Comparison of ENCODE assay signal across 8 cellular contexts in genomic region chr19:46788101-46788967, GRCh38. TPM values are rescaled to one million over a fixed set of nuclear protein-coding genes. Genes with fewer than 3 reads are reported as not detected.
DNase-seq lines count a peak whose midpoint lies in the region; ATAC-seq and TF ChIP-seq lines count a peak whose summit lies in the region.

Gene SLC1A5, minus strand, starts transcription at chr19:46788594. Its CDS starts 629 bp downstream, at chr19:46787965.

- H3K4me3 ChIP-seq in kidney epithelial cell (ENCODE audit: low read depth, low read length): peak within 1 kb of the TSS; percentile 72

- H3K36me3 Mint-ChIP-seq in central memory CD8-positive, alpha-beta T cell (ENCODE audit: insufficient read depth): peaks cover 23% of the 10 kb centered on the region

- no peaks in the 10 kb centered on the region for H3K27me3 ChIP-seq in kidney epithelial cell (ENCODE audit: control insufficient read depth, insufficient read depth, low read length)

- peak; percentile 95 for DNase-seq in AG09319 (ENCODE audit: extremely low read depth, low read depth)
- DNase-seq in NCI-H510A (lab: John Stamatoyannopoulos, UW): peak; percentile 96
- peak; percentile 89 to 95 for DNase-seq in central memory CD8-positive, alpha-beta T cell (ENCODE audit: low spot score in 2 of 2)
- peak; percentile 70 for DNase-seq in kidney epithelial cell (ENCODE audit: low read depth)
- peak; percentile 100 for DNase-seq in stimulated activated CD4-positive, alpha-beta T cell treated with anti-CD3 and anti-CD28 coated beads, Interleukin-15, amount 100 ng/mL, for 24 hours

- no peaks in the 10 kb centered on the region for H3K27me3 Mint-ChIP-seq in central memory CD8-positive, alpha-beta T cell

- no peaks in the 10 kb centered on the region for H3K36me3 ChIP-seq in kidney epithelial cell (ENCODE audit: control insufficient read depth, insufficient read depth, low read length)

- H3K4me1 Mint-ChIP-seq in central memory CD8-positive, alpha-beta T cell: peaks cover 53% of the 10 kb centered on the region

- H3K9me3 Mint-ChIP-seq in central memory CD8-positive, alpha-beta T cell: no peaks in the 10 kb centered on the region

- H3K27ac Mint-ChIP-seq in central memory CD8-positive, alpha-beta T cell (ENCODE audit: low read depth): peak within 1 kb of the TSS; percentile 96

- peak within 1 kb of the TSS; percentile 96 for H3K4me3 Mint-ChIP-seq in central memory CD8-positive, alpha-beta T cell

- peak; percentile 62 for ATAC-seq in GM19043 (IDR thresholded peaks at IDR 0.05; ENCODE audit: low read depth, unreplicated experiment)
- peak; percentile 50 for ATAC-seq in HG03378 (IDR thresholded peaks at IDR 0.05; ENCODE audit: unreplicated experiment)
- peak; percentile 82 for ATAC-seq in activated CD4-positive, CD25-positive, alpha-beta regulatory T cell treated with anti-CD3 and anti-CD28 coated beads, Interleukin-2, amount 50 U/mL, for 24 hours
- ATAC-seq in central memory CD8-positive, alpha-beta T cell (replicated peaks; ENCODE audit: extremely low read depth, poor library complexity, severe bottlenecking): peak; percentile 70

- TF ChIP-seq CTCF in AG09319 (IDR thresholded peaks at IDR 0.05; ENCODE audit: low read depth, low read length): no peak
- no peak for TF ChIP-seq CTCF in kidney epithelial cell (IDR thresholded peaks at IDR 0.05; ENCODE audit: insufficient read depth, low read length, poor library complexity, severe bottlenecking)

RNA-seq across cellular contexts. Expression of gene SLC1A5, which starts in this region (rescaled TPM):
- 192 and 213 TPM in 2 replicates for total RNA-seq in kidney epithelial cell

Comparison
In these comparisons a context has a peak if more than half of its experiments do, and no peak if none do; other contexts are left out.
1. Peak in every context shown above with its lines: DNase-seq, ATAC-seq and H3K4me3 ChIP-seq.